10 cellular contexts compared by ENCODE assay signal in the genomic region with DNA sequence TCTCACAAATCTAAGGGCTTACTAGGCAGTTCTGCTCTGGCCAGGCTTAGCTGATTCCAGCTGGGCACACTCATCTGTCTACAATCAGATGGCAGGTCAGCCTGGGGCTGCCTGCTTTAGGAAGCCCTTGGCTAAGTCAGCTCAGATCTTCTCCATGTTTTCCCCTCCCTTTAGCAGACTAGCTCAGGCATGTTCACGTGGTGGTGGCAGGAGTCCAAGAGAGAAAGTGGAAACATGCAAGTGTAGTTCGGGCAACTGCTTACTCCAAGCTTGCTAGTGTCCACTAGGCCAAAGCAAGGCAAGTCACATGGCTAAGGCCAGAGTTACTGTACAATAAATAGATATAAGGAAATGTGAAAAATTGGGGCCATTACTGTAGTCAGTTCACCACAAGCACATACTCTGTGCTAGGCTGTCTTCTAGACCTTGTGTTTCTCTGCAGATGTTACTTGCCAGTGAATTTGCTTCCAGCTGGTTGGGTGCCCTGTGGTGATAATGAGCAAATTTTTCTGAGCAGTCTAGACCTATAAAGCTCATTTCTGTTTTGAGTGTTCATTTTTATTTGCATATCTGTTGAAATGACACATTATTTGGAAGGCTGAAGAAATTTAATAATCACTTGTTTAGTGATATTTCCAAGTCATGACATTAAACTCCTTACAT. TPM values are rescaled to one million over a fixed set of nuclear protein-coding genes. Genes with fewer than 3 reads are reported as not detected.
DNase-seq lines count a peak whose midpoint lies in the region; ATAC-seq, FAIRE-seq and TF ChIP-seq lines count a peak whose summit lies in the region.
"Had no signal": no experiment of that assay in that cellular context is flagged by ENCODE, and none has a peak within 500 bp of the region (broad histone marks: within the 10 kb centered on the region; RNA-seq: fewer than 3 reads in every experiment).

No MANE protein-coding gene starts in this region.

- in situ Hi-C loops in HepG2 (cut with HindIII; ENCODE audit: extremely low pct_ligation_motif_present, low pct_unique_long_range_greater_than_20kb): no loop called here
- in situ Hi-C loops in transverse colon (cut with MboI; ENCODE audit: low pct_ligation_motif_present in 1 of 4, low pct_unique_long_range_greater_than_20kb in 1 of 4, low sequenced_read_pairs in 3 of 4): no loop called here

- TF ChIP-seq CTCF in chondrocyte (IDR thresholded peaks at IDR 0.05): no peak
- TF ChIP-seq CTCF in HepG2 (CRISPR knock-in tag; IDR thresholded peaks at IDR 0.05): no peak
- TF ChIP-seq CTCF in transverse colon (IDR thresholded peaks at IDR 0.05): no peak
- no peak for TF ChIP-seq CTCF in CD4-positive, alpha-beta T cell (IDR thresholded peaks at IDR 0.05)

- intact Hi-C loops in HepG2 (cut with micrococcal nuclease; ENCODE audit: unreplicated experiment) (no loop called here), transverse colon (cut with DNase I; ENCODE audit: low total_unique reads) (no loop called here)
- intact Hi-C loops in CD4-positive, alpha-beta T cell (cut with DNase I, micrococcal nuclease): loop anchor here in 1 of 2 experiments (10.0 kb wide), 1 partner anchor 240 kb away; no protein-coding TSS in a partner anchor

- TF ChIP-seq EP300 in HepG2 (IDR thresholded peaks at IDR 0.05; ENCODE audit: low read depth in 2 of 2, low read length in 2 of 2): no peak
- TF ChIP-seq EP300 in HepG2 (CRISPR knock-in tag; IDR thresholded peaks at IDR 0.05; ENCODE audit: borderline replicate concordance): no peak
- TF ChIP-seq EP300 in transverse colon (IDR thresholded peaks at IDR 0.05; ENCODE audit: low read depth): no peak

- no peak overlapping the region for H3K9ac ChIP-seq in HepG2 (ENCODE audit: insufficient read depth, low read depth, low read length)

- peak overlapping the region; percentile 86 for H3K27ac Mint-ChIP-seq in chondrocyte (ENCODE audit: unreplicated experiment)
- no peak overlapping the region for H3K27ac Mint-ChIP-seq in CD4-positive, alpha-beta T cell
- H3K27ac Mint-ChIP-seq in stimulated activated naive B cell treated with anti-CD40 and anti-IgM and Interleukin-4, amounts not matched to agents 10 μg/mL and 1 μg/mL and 100 μg/mL, for 72 hours: no peak overlapping the region
- H3K27ac Mint-ChIP-seq: activated CD4-positive, alpha-beta T cell treated with anti-CD3 and anti-CD28 coated beads, Interleukin-2, amount 10 ng/mL, durations not matched to agents 24 days and 14 days had no signal

- DNase-seq in NAMALWA (ENCODE audit: low spot score): peak; percentile 12
- no peak for DNase-seq in chondrocyte (ENCODE audit: low spot score)
- DNase-seq in HepG2 (ENCODE audit: low spot score): peak; percentile 17
- peak; percentile 69 for DNase-seq in transverse colon
- no peak for DNase-seq in CD4-positive, alpha-beta T cell
- no peak for DNase-seq in stimulated activated naive B cell treated with anti-CD40 and anti-IgM and Interleukin-4, amounts not matched to agents 10 μg/mL and 1 μg/mL and 100 μg/mL, for 72 hours
- DNase-seq: activated CD4-positive, alpha-beta T cell treated with anti-CD3 and anti-CD28 coated beads, Interleukin-2, amount 10 ng/mL, durations not matched to agents 24 days and 14 days had no signal

- H3K36me3 Mint-ChIP-seq in chondrocyte (ENCODE audit: low read depth): peaks cover 7% of the 10 kb centered on the region
- H3K36me3 Mint-ChIP-seq in CD4-positive, alpha-beta T cell (ENCODE audit: low read depth): peaks cover 11% of the 10 kb centered on the region
- no peaks in the 10 kb centered on the region for H3K36me3 Mint-ChIP-seq in stimulated activated naive B cell treated with anti-CD40 and anti-IgM and Interleukin-4, amounts not matched to agents 10 μg/mL and 1 μg/mL and 100 μg/mL, for 72 hours

- H4K20me1 ChIP-seq in HepG2 (ENCODE audit: insufficient read depth, low read length): no peaks in the 10 kb centered on the region

- H3K36me3 ChIP-seq in HepG2 (replicated peaks in 1 of 2; ENCODE audit: control insufficient read depth in 1 of 2, insufficient read depth in 2 of 2, low read length in 2 of 2) (no peaks in the 10 kb centered on the region), transverse colon (no peaks in the 10 kb centered on the region)

- no peaks in the 10 kb centered on the region for H3K79me2 ChIP-seq in HepG2 (ENCODE audit: insufficient read depth, low read length)

- CTCF ChIA-PET in HepG2 (lab: Yijun Ruan, JAX; ENCODE audit: low intra/inter-chr PET ratio, low total read pairs): no interaction called here
- CTCF ChIA-PET in CD4-positive, alpha-beta T cell (lab: Charles Lee): interaction anchor here (0.5 kb wide), 1 partner anchor 1518 kb away, joined by 4 read pairs; no protein-coding TSS in a partner anchor

- WGBS in HepG2 (ENCODE audit: low lambda C conversion rate): 65% methylated on average over 2 of the region's 2 CpGs
- 29% methylated on average over 2 of the region's 2 CpGs; no CpG with 5 or more reads in 1 of the 2 donors for WGBS in transverse colon (ENCODE audit: low coverage in 1 of 2), 2 donors

- POLR2A ChIA-PET in HepG2 (lab: Yijun Ruan, JAX): no interaction called here
- POLR2A ChIA-PET in CD4-positive, alpha-beta T cell (lab: Charles Lee): interaction anchor here (1.0 kb wide), 1 partner anchor 17 kb away, joined by 3 read pairs; no protein-coding TSS in a partner anchor

- peaks cover 30% of the 10 kb centered on the region for H3K4me1 Mint-ChIP-seq in chondrocyte (ENCODE audit: low read depth)
- no peaks in the 10 kb centered on the region for H3K4me1 Mint-ChIP-seq in CD4-positive, alpha-beta T cell (ENCODE audit: low read depth)
- no peaks in the 10 kb centered on the region for H3K4me1 Mint-ChIP-seq in stimulated activated naive B cell treated with anti-CD40 and anti-IgM and Interleukin-4, amounts not matched to agents 10 μg/mL and 1 μg/mL and 100 μg/mL, for 72 hours
- H3K4me1 Mint-ChIP-seq: activated CD4-positive, alpha-beta T cell treated with anti-CD3 and anti-CD28 coated beads, Interleukin-2, amount 10 ng/mL, durations not matched to agents 24 days and 14 days; neural crest cell had no signal

- no peaks in the 10 kb centered on the region for H3K27me3 ChIP-seq in HepG2 (ENCODE audit: control insufficient read depth in 1 of 2, insufficient read depth in 2 of 2, low read length in 2 of 2)
- no peaks in the 10 kb centered on the region for H3K27me3 ChIP-seq in transverse colon
- no peaks in the 10 kb centered on the region for H3K27me3 ChIP-seq in CD4-positive, alpha-beta T cell (ENCODE audit: control insufficient read depth, insufficient read depth, low read length)

- H3K4me1 ChIP-seq in HepG2 (ENCODE audit: insufficient read depth, low read length) (peaks cover 30% of the 10 kb centered on the region), transverse colon (peaks cover 13 to 24% (median 16%) of the 10 kb centered on the region in 4 donors)

- H3K4me2 ChIP-seq in HepG2 (ENCODE audit: low read depth, low read length): 0 out of 2 replicates have a peak overlapping the region, but pooled peaks have one; percentile 3

- TF ChIP-seq POLR2A in HepG2 (IDR thresholded peaks at IDR 0.05; ENCODE audit: insufficient read depth in 1 of 2, low read depth in 2 of 2, low read length in 2 of 2) (no peak), transverse colon (IDR thresholded peaks at IDR 0.05) (no peak)

- H3K4me3 Mint-ChIP-seq in chondrocyte (ENCODE audit: unreplicated experiment): no peak overlapping the region
- no peak overlapping the region for H3K4me3 Mint-ChIP-seq in CD4-positive, alpha-beta T cell
- no peak overlapping the region for H3K4me3 Mint-ChIP-seq in stimulated activated naive B cell treated with anti-CD40 and anti-IgM and Interleukin-4, amounts not matched to agents 10 μg/mL and 1 μg/mL and 100 μg/mL, for 72 hours
- H3K4me3 Mint-ChIP-seq: activated CD4-positive, alpha-beta T cell treated with anti-CD3 and anti-CD28 coated beads, Interleukin-2, amount 10 ng/mL, durations not matched to agents 24 days and 14 days; neural crest cell had no signal

- H3K4me3 ChIP-seq in HepG2 (replicated peaks in 1 of 3; ENCODE audit: insufficient read depth in 1 of 3, low read depth in 2 of 3, low read length in 3 of 3) (no peak overlapping the region), transverse colon (no peak overlapping the region)

- H3K27ac ChIP-seq in HepG2 (ENCODE audit: extremely low read length, insufficient read depth, low read length): peak overlapping the region; percentile 16
- peak overlapping the region in 3 of 4 donors; percentile 10 to 55 (median 41) for H3K27ac ChIP-seq in transverse colon
- no peak overlapping the region for H3K27ac ChIP-seq in CD4-positive, alpha-beta T cell (ENCODE audit: low read depth, low read length)

- TF ChIP-seq RAD21 in HepG2 (CRISPR knock-in tag; IDR thresholded peaks at IDR 0.05): no peak

- no peak for FAIRE-seq in HepG2 (lab: Jason Lieb, UNC)

- no peaks in the 10 kb centered on the region for H3K9me3 Mint-ChIP-seq in chondrocyte (ENCODE audit: low read depth)
- H3K9me3 Mint-ChIP-seq in CD4-positive, alpha-beta T cell: no peaks in the 10 kb centered on the region
- H3K9me3 Mint-ChIP-seq in stimulated activated naive B cell treated with anti-CD40 and anti-IgM and Interleukin-4, amounts not matched to agents 10 μg/mL and 1 μg/mL and 100 μg/mL, for 72 hours: no peaks in the 10 kb centered on the region
- H3K9me3 Mint-ChIP-seq: activated CD4-positive, alpha-beta T cell treated with anti-CD3 and anti-CD28 coated beads, Interleukin-2, amount 10 ng/mL, durations not matched to agents 24 days and 14 days; neural crest cell had no signal

- no peaks in the 10 kb centered on the region for H3K27me3 Mint-ChIP-seq in chondrocyte (ENCODE audit: low read depth)
- no peaks in the 10 kb centered on the region for H3K27me3 Mint-ChIP-seq in CD4-positive, alpha-beta T cell
- H3K27me3 Mint-ChIP-seq in stimulated activated naive B cell treated with anti-CD40 and anti-IgM and Interleukin-4, amounts not matched to agents 10 μg/mL and 1 μg/mL and 100 μg/mL, for 72 hours: no peaks in the 10 kb centered on the region
- H3K27me3 Mint-ChIP-seq: activated CD4-positive, alpha-beta T cell treated with anti-CD3 and anti-CD28 coated beads, Interleukin-2, amount 10 ng/mL, durations not matched to agents 24 days and 14 days had no signal

- no TSS peak for BruUV-seq in HepG2 (replicated peaks; lab: Mats Ljungman, UMichigan)

- H3K9me3 ChIP-seq in HepG2 (ENCODE audit: low read length) (no peaks in the 10 kb centered on the region), transverse colon (no peaks in the 10 kb centered on the region)
- H3K9me3 ChIP-seq in CD4-positive, alpha-beta T cell (ENCODE audit: control insufficient read depth, low read length): no peaks in the 10 kb centered on the region

- ATAC-seq in HepG2 (peak; percentile 38; the same call in 2 of the 3 replicates), GM21529 (IDR thresholded peaks at IDR 0.05; ENCODE audit: unreplicated experiment) (no peak)
- no peak for ATAC-seq in CD4-positive, alpha-beta T cell (ENCODE audit: poor library complexity)
- no peak for ATAC-seq in activated CD4-positive, CD25-positive, alpha-beta regulatory T cell treated with anti-CD3 and anti-CD28 coated beads, Interleukin-2, amount 50 U/mL, for 24 hours
- ATAC-seq in stimulated activated naive B cell treated with anti-CD40 and anti-IgM and Interleukin-4, amounts not matched to agents 10 μg/mL and 1 μg/mL and 100 μg/mL, for 72 hours (replicated peaks): no peak

- H2AFZ ChIP-seq in HepG2 (ENCODE audit: low read length): no peak overlapping the region

RNA-seq across cellular contexts. Expression of gene RECK, which starts 38.3 kb away (rescaled TPM):
- 33.5 to 66.6 TPM (median 33.5 TPM) in 3 replicates for total RNA-seq in chondrocyte
- 2.3 and 3.1 TPM in 2 replicates for total RNA-seq in HepG2 (2016; rRNA removed; fragmentation: Illumina TruSeq; extraction: Trizol)
- 2.0 and 3.0 TPM in 2 replicates for total RNA-seq in HepG2 (2016; cell fraction: cytosol; rRNA removed; fragmentation: Illumina TruSeq; extraction: Trizol; ENCODE audit: low read depth)
- 2.5 and 3.3 TPM in 2 replicates for total RNA-seq in HepG2 (2016; cell fraction: insoluble cytoplasmic fraction; rRNA removed; fragmentation: Illumina TruSeq; extraction: Trizol)
- 2.6 and 3.6 TPM in 2 replicates for total RNA-seq in HepG2 (2016; cell fraction: membrane; rRNA removed; fragmentation: Illumina TruSeq; extraction: Trizol)
- total RNA-seq in HepG2 (2016; cell fraction: nucleus; rRNA removed; fragmentation: Illumina TruSeq; extraction: Trizol): 2.1 and 3.0 TPM in 2 replicates
- 4.8 and 5.1 TPM in 2 replicates for polyA plus RNA-seq in HepG2 (2011; rRNA removed)
- polyA plus RNA-seq in HepG2 (2011; cell fraction: cytosol; rRNA removed): 3.0 and 4.2 TPM in 2 replicates
- 1.7 and 2.0 TPM in 2 replicates for polyA plus RNA-seq in HepG2 (2011; cell fraction: nucleus; rRNA removed)
- 4.0 and 5.9 TPM in 2 replicates for polyA plus RNA-seq in HepG2 (2012)
- 3.6 and 5.0 TPM in 2 replicates for polyA plus RNA-seq in HepG2 (2016; cell fraction: cytosol; fragmentation: Illumina TruSeq; extraction: Trizol; ENCODE audit: low read depth)
- 3.2 and 3.4 TPM in 2 replicates for polyA plus RNA-seq in HepG2 (2016; cell fraction: insoluble cytoplasmic fraction; fragmentation: Illumina TruSeq; extraction: Trizol; ENCODE audit: low read depth)
- 3.2 and 4.2 TPM in 2 replicates for polyA plus RNA-seq in HepG2 (2016; cell fraction: membrane; fragmentation: Illumina TruSeq; extraction: Trizol; ENCODE audit: low read depth)
- 5.2 and 6.8 TPM in 2 replicates for polyA plus RNA-seq in HepG2 (2016; cell fraction: nucleus; fragmentation: Illumina TruSeq; extraction: Trizol; ENCODE audit: insufficient read depth, low read depth)
- 1.0 and 3.0 TPM in 2 replicates for polyA minus RNA-seq in HepG2 (2011; rRNA and poly(A)+ RNA removed; ENCODE audit: low replicate concordance)
- polyA minus RNA-seq in HepG2 (2011; cell fraction: cytosol; rRNA and poly(A)+ RNA removed): 2.1 and 2.7 TPM in 2 replicates
- 3.0 and 4.0 TPM in 2 replicates for polyA minus RNA-seq in HepG2 (2011; cell fraction: nucleus; rRNA and poly(A)+ RNA removed)
- 10 to 100 TPM in 1 of 4 donors, 1 to 10 TPM in 3; 1.5 to 30.3 (median 6.0) TPM for total RNA-seq in transverse colon
- 1 to 10 TPM; 9.3 to 9.8 TPM for total RNA-seq in CD4-positive, alpha-beta T cell

Comparison
In these comparisons a context has a peak if more than half of its experiments do, and no peak if none do; other contexts are left out.
1. DNase-seq: peak in NAMALWA (single experiment), HepG2 (single experiment) and transverse colon (single experiment); none in chondrocyte (single experiment), CD4-positive, alpha-beta T cell (0 of 10) and stimulated activated naive B cell treated with anti-CD40 and anti-IgM and Interleukin-4, amounts not matched to agents 10 μg/mL and 1 μg/mL and 100 μg/mL, for 72 hours (single experiment).